ENCODE assay signal across 16 cellular contexts in genomic region chr15:90881181-90881977, GRCh38.
"Had no signal": no experiment of that assay in that cellular context is flagged by ENCODE, and none has a peak within 500 bp of the region (broad histone marks: within the 10 kb centered on the region; RNA-seq: fewer than 3 reads in every experiment).

No MANE protein-coding gene starts in this region.

- H3K27ac ChIP-seq: brain microvascular endothelial cell, lower lobe of right lung, psoas muscle, uterus had no signal

- H3K36me3 ChIP-seq: uterus had no signal

- DNase-seq: activated CD4-positive, alpha-beta T cell treated with anti-CD3 and anti-CD28 coated beads, Interleukin-2, amount 50 U/mL, for 48 hours; activated CD4-positive, CD25-positive, alpha-beta regulatory T cell treated with anti-CD3 and anti-CD28 coated beads, Interleukin-2, amount 50 U/mL, for 72 hours; activated T-cell treated with anti-CD3 and anti-CD28 coated beads, Interleukin-2, amount 50 U/mL, for 72 hours; anterior cingulate cortex; brain microvascular endothelial cell; effector memory CD4-positive, alpha-beta T cell; foreskin fibroblast; hypothalamus; kidney glomerular epithelial cell; lower lobe of right lung; psoas muscle; stimulated activated CD4-positive, alpha-beta T cell treated with anti-CD3 and anti-CD28 coated beads, Interleukin-12 subunit alpha, Interleukin-12 subunit beta, amount 100 ng/mL, for 4 hours; stimulated activated CD4-positive, alpha-beta T cell treated with anti-CD3 and anti-CD28 coated beads, Interleukin-2, amount 100 ng/mL, for 24 hours; T1000; uterus had no signal

- ATAC-seq: activated T-cell treated with anti-CD3 and anti-CD28 coated beads, Interleukin-2, amount 50 U/mL, for 72 hours; lower lobe of right lung; psoas muscle had no signal

- H3K27ac Mint-ChIP-seq: activated T-cell treated with anti-CD3 and anti-CD28 coated beads, Interleukin-2, amount 50 U/mL, for 72 hours; nephron had no signal

- H3K9me3 Mint-ChIP-seq: activated T-cell treated with anti-CD3 and anti-CD28 coated beads, Interleukin-2, amount 50 U/mL, for 72 hours; nephron had no signal

- H3K27me3 ChIP-seq: brain microvascular endothelial cell, uterus had no signal

- H3K9me3 ChIP-seq: lower lobe of right lung, psoas muscle, uterus had no signal

- H3K4me3 ChIP-seq: lower lobe of right lung, psoas muscle, uterus had no signal

- H3K4me3 Mint-ChIP-seq: activated T-cell treated with anti-CD3 and anti-CD28 coated beads, Interleukin-2, amount 50 U/mL, for 72 hours; nephron had no signal
